Comparison of ENCODE assay signal across 8 cellular contexts in genomic region chr5:14208071-14209021, GRCh38.
DNase-seq lines count a peak whose midpoint lies in the region; ATAC-seq and TF ChIP-seq lines count a peak whose summit lies in the region.

No MANE protein-coding gene starts in this region.

- intact Hi-C loops in Calu3 (cut with micrococcal nuclease; ENCODE audit: unreplicated experiment), result no loop called here

- H4K20me1 ChIP-seq in GM23338 (replicated peaks; ENCODE audit: insufficient read depth), result peaks cover 42% of the 10 kb centered on the region

- BruUV-seq in Calu3 (replicated peaks; lab: Mats Ljungman, UMichigan), result no TSS peak

- CTCF ChIA-PET in Calu3 (lab: Charles Lee), result no interaction called here

- no peaks in the 10 kb centered on the region for H3K9me2 ChIP-seq in GM23338 (ENCODE audit: insufficient read depth)

- H3K27ac ChIP-seq in urinary bladder (ENCODE audit: low read depth), result peak overlapping the region; percentile 45
- H3K27ac ChIP-seq in GM23338 (ENCODE audit: low read depth), result no peak overlapping the region

- no peak overlapping the region for H2AFZ ChIP-seq in GM23338

- peaks cover 87% of the 10 kb centered on the region for H3K4me1 Mint-ChIP-seq in Calu3 (ENCODE audit: low read depth, unreplicated experiment)
- peaks cover 42% of the 10 kb centered on the region for H3K4me1 Mint-ChIP-seq in GM23338

- peaks cover 12% of the 10 kb centered on the region for H3K36me3 Mint-ChIP-seq in Calu3 (ENCODE audit: insufficient read depth, unreplicated experiment)
- no peaks in the 10 kb centered on the region for H3K36me3 Mint-ChIP-seq in GM23338 (ENCODE audit: low read depth)

- H3K36me3 ChIP-seq in urinary bladder (ENCODE audit: insufficient read depth), result no peaks in the 10 kb centered on the region
- no peaks in the 10 kb centered on the region for H3K36me3 ChIP-seq in H7 (replicated peaks; ENCODE audit: control insufficient read depth, insufficient read depth, low read length)
- no peaks in the 10 kb centered on the region for H3K36me3 ChIP-seq in GM23338 (ENCODE audit: insufficient read depth)

- no peak overlapping the region for H3K27ac Mint-ChIP-seq in Calu3 (ENCODE audit: unreplicated experiment)
- H3K27ac Mint-ChIP-seq in GM23338, result no peak overlapping the region

- DNase-seq in NOMO-1 (lab: John Stamatoyannopoulos, UW; ENCODE audit: unreplicated experiment in 2 of 2) (peak; percentile 34 to 82), fibroblast of villous mesenchyme (ENCODE audit: low read depth) (peak; percentile 95), Calu3 (no peak), H7 (no peak), GM23338 (ENCODE audit: low spot score) (no peak)

- H3K79me2 ChIP-seq in GM23338 (replicated peaks; ENCODE audit: insufficient read depth), result peaks cover 96% of the 10 kb centered on the region

- H3F3A ChIP-seq in GM23338 (replicated peaks; ENCODE audit: low read depth), result no peaks in the 10 kb centered on the region

- TF ChIP-seq CTCF in fibroblast of villous mesenchyme (IDR thresholded peaks at IDR 0.05; ENCODE audit: insufficient read depth, low read depth, low read length) (no peak), Calu3 (IDR thresholded peaks at IDR 0.05; ENCODE audit: unreplicated experiment) (no peak), GM23338 (conservative IDR thresholded peaks at IDR 0.05; ENCODE audit: low read depth in 2 of 2) (no peak)

- no peak overlapping the region for H3K4me2 ChIP-seq in GM23338

- H3K27me3 Mint-ChIP-seq in Calu3 (ENCODE audit: unreplicated experiment), result no peaks in the 10 kb centered on the region
- peaks cover 6% of the 10 kb centered on the region for H3K27me3 Mint-ChIP-seq in GM23338 (ENCODE audit: insufficient read depth, low read depth, poor library complexity)

- H3K27me3 ChIP-seq in H7 (ENCODE audit: control insufficient read depth, insufficient read depth, low read length) (no peaks in the 10 kb centered on the region), GM23338 (ENCODE audit: insufficient read depth) (no peaks in the 10 kb centered on the region)

- 34% methylated on average over 8 of the region's 8 CpGs for WGBS in urinary bladder

- H3K4me3 Mint-ChIP-seq in Calu3 (ENCODE audit: low read depth, unreplicated experiment), result no peak overlapping the region
- no peak overlapping the region for H3K4me3 Mint-ChIP-seq in GM23338

- H3K4me3 ChIP-seq in fibroblast of villous mesenchyme (ENCODE audit: low read depth, low read length) (peak overlapping the region; percentile 49), urinary bladder (ENCODE audit: low read depth, low read length) (no peak overlapping the region), H7 (ENCODE audit: insufficient read depth, low read depth, low read length) (no peak overlapping the region), GM23338 (no peak overlapping the region)

- ATAC-seq in GM18511 (IDR thresholded peaks at IDR 0.05; ENCODE audit: unreplicated experiment) (peak; percentile 65), HG02623 (IDR thresholded peaks at IDR 0.05; ENCODE audit: unreplicated experiment) (peak; percentile 57), GM23338 (no peak)

- H3K4me1 ChIP-seq in urinary bladder (ENCODE audit: insufficient read depth) (no peaks in the 10 kb centered on the region), GM23338 (ENCODE audit: insufficient read depth) (peaks cover 46% of the 10 kb centered on the region)

- no peaks in the 10 kb centered on the region for H3K9me3 Mint-ChIP-seq in Calu3 (ENCODE audit: low read depth, unreplicated experiment)
- H3K9me3 Mint-ChIP-seq in GM23338, result no peaks in the 10 kb centered on the region; the same call in 2 of the 3 replicates

TF ChIP-seq in GM23338, 12 proteins besides CTCF, POLR2A, EP300 and RAD21:
- TF ChIP-seq ZNF462 (CRISPR knock-in tag; IDR thresholded peaks at IDR 0.05) (no peak), ZNF114 (CRISPR knock-in tag; IDR thresholded peaks at IDR 0.05) (no peak), REST (IDR thresholded peaks at IDR 0.05; ENCODE audit: unreplicated experiment) (no peak), NANOG (IDR thresholded peaks at IDR 0.05; ENCODE audit: borderline replicate concordance) (no peak), ZNF331 (CRISPR knock-in tag; IDR thresholded peaks at IDR 0.05; ENCODE audit: low read depth) (no peak), EZH2phosphoT487 (IDR thresholded peaks at IDR 0.05; ENCODE audit: unreplicated experiment) (no peak), POLR2AphosphoS5 (IDR thresholded peaks at IDR 0.05; ENCODE audit: low read depth) (no peak)
TF ChIP-seq in GM23338: peak in this region for 0.

Comparison
In these comparisons a context has a peak if more than half of its experiments do, and no peak if none do; other contexts are left out.
1. DNase-seq: peak in NOMO-1 (2 of 2) and fibroblast of villous mesenchyme (single experiment); none in Calu3 (single experiment), H7 (single experiment) and GM23338 (single experiment).